Comparison of ENCODE assay signal across 12 cellular contexts in the genomic region with DNA sequence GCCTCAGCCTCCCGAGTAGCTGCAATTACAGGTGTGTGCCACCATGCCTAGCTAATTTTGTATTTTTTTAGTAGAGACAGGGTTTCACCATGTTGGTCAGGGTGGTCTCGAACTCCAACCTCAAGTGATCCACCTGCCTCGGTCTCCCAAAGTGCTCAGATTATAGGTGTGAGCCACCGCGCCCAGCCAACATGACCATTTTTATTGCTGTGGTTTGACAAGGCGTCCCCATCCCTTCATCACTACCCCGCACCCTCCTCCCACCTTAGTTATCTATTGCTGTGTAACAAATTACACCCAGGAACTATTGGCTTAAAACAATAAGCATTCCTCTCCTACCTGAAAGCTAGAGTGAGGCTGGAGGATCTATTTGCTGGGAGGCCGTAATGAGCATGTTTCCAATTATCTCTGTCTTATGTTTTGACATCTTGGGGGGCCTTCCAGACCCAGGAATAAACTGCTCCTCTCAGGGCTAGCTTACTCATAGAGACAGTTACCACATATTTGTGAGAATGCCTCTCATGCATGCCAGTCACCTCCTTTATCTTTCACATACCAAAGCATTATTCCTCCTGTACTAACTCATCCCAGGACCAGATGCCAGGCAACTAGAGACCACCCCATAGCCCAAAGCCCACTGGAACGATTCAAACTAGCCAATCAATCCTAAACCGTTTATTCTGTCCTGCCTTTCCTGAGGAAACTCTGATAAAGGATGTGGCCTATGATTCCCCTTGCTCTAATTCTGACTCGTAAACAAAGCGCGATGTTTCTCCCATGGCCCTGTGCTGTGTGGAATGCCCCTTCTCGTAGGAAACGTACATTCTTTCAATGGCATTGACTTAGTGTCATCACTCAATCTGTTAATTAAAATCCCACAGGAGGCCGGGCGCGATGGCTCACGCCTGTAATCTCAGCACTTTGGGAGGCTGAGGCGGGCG. TPM values are rescaled to one million over a fixed set of nuclear protein-coding genes. Genes with fewer than 3 reads are reported as not detected.
DNase-seq lines count a peak whose midpoint lies in the region; ATAC-seq and TF ChIP-seq lines count a peak whose summit lies in the region.
"Had no signal": no experiment of that assay in that cellular context is flagged by ENCODE, and none has a peak within 500 bp of the region (broad histone marks: within the 10 kb centered on the region; RNA-seq: fewer than 3 reads in every experiment).

No MANE protein-coding gene starts in this region.

- H3K9me2 ChIP-seq in OCI-LY7 (ENCODE audit: insufficient read depth, low read length), result no peaks in the 10 kb centered on the region

- H3K4me3 Mint-ChIP-seq in activated naive CD8-positive, alpha-beta T cell, result no peak overlapping the region
- no peak overlapping the region for H3K4me3 Mint-ChIP-seq in activated naive CD8-positive, alpha-beta T cell treated with anti-CD3 and anti-CD28 coated beads for 36 hours

- H3K27ac ChIP-seq in subcutaneous abdominal adipose tissue (ENCODE audit: low read depth, low read length) (peak overlapping the region; percentile 19), OCI-LY7 (ENCODE audit: low read depth, low read length, poor library complexity, severe bottlenecking) (no peak overlapping the region)

- H3K4me2 ChIP-seq in OCI-LY7 (ENCODE audit: low read length), result no peak overlapping the region

- H2AFZ ChIP-seq in OCI-LY7 (ENCODE audit: low read length), result no peak overlapping the region

- DNase-seq in activated naive CD8-positive, alpha-beta T cell treated with anti-CD3 and anti-CD28 coated beads for 36 hours, result no peak
- peak; percentile 76 for DNase-seq in fibroblast of villous mesenchyme (ENCODE audit: low read depth)
- no peak for DNase-seq in OCI-LY7 (ENCODE audit: low spot score)
- no peak for DNase-seq in HT-29 (ENCODE audit: low spot score)
- DNase-seq in NCI-H82 treated with DMSO at 0.1 percent for 48 hours (lab: John Stamatoyannopoulos, UW; ENCODE audit: unreplicated experiment), result no peak
- DNase-seq: activated CD4-positive, alpha-beta T cell treated with anti-CD3 and anti-CD28 coated beads for 48 hours; Kasumi-1; stimulated activated CD8-positive, alpha-beta memory T cell treated with anti-CD3 and anti-CD28 coated beads, Interleukin-4, amount 100 ng/mL, for 48 hours had no signal

- TF ChIP-seq CTCF in fibroblast of villous mesenchyme (IDR thresholded peaks at IDR 0.05; ENCODE audit: insufficient read depth, low read depth, low read length) (no peak), OCI-LY7 (conservative IDR thresholded peaks at IDR 0.05; ENCODE audit: low read length) (no peak)

- H3K36me3 ChIP-seq in subcutaneous abdominal adipose tissue (ENCODE audit: control insufficient read depth in 5 of 5, insufficient read depth in 5 of 5, low read length in 5 of 5), result peaks cover 6 to 25% (median 20%) of the 10 kb centered on the region in 5 donors
- peaks cover 53% of the 10 kb centered on the region for H3K36me3 ChIP-seq in OCI-LY7 (ENCODE audit: insufficient read depth, low read length)

- POLR2A ChIA-PET in OCI-LY7 (lab: Charles Lee), result no interaction called here

- H3K27ac Mint-ChIP-seq in activated naive CD8-positive, alpha-beta T cell, result peak overlapping the region; percentile 35
- H3K27ac Mint-ChIP-seq in activated naive CD8-positive, alpha-beta T cell treated with anti-CD3 and anti-CD28 coated beads for 36 hours, result no peak overlapping the region

- no peaks in the 10 kb centered on the region for H3K79me2 ChIP-seq in OCI-LY7 (ENCODE audit: insufficient read depth, low read depth, low read length)

- intact Hi-C loops in OCI-LY7 (cut with micrococcal nuclease; ENCODE audit: unreplicated experiment), result loop anchor here (5.0 kb wide), 1 partner anchor 47 kb away; a partner anchor contains a TSS

- no peaks in the 10 kb centered on the region for H3K9me3 Mint-ChIP-seq in activated naive CD8-positive, alpha-beta T cell (ENCODE audit: low read depth)
- no peaks in the 10 kb centered on the region for H3K9me3 Mint-ChIP-seq in activated naive CD8-positive, alpha-beta T cell treated with anti-CD3 and anti-CD28 coated beads for 36 hours

- H3K27me3 ChIP-seq in subcutaneous abdominal adipose tissue (ENCODE audit: control insufficient read depth in 5 of 5, insufficient read depth in 4 of 5, low read length in 5 of 5), result no peaks in the 10 kb centered on the region
- H3K27me3 ChIP-seq: right atrium auricular region had no signal

- CTCF ChIA-PET in OCI-LY7 (lab: Charles Lee; ENCODE audit: unreplicated experiment), result no interaction called here

- H4K20me1 ChIP-seq in OCI-LY7 (ENCODE audit: insufficient read depth, low read length), result peaks cover 6% of the 10 kb centered on the region; the same call in 1 of the 2 replicates

- no peaks in the 10 kb centered on the region for H3K9me3 ChIP-seq in subcutaneous abdominal adipose tissue (ENCODE audit: control insufficient read depth in 5 of 5, low read length in 5 of 5)
- no peaks in the 10 kb centered on the region for H3K9me3 ChIP-seq in OCI-LY7 (ENCODE audit: low read length)
- H3K9me3 ChIP-seq: right atrium auricular region had no signal

- ATAC-seq in SK-N-SH treated with all-trans-retinoic acid at 6 μM for 48 hours, result peak; percentile 53

- H3K4me1 ChIP-seq in subcutaneous abdominal adipose tissue (ENCODE audit: control insufficient read depth in 5 of 5, insufficient read depth in 5 of 5, low read length in 5 of 5) (peaks cover 3 to 18% (median 11%) of the 10 kb centered on the region in 5 donors), OCI-LY7 (ENCODE audit: insufficient read depth, low read length, poor library complexity, severe bottlenecking) (peaks cover 16% of the 10 kb centered on the region)

- H3K9ac ChIP-seq in subcutaneous abdominal adipose tissue (ENCODE audit: low read length in 5 of 5), result no peak overlapping the region

- no TSS peak for BruUV-seq in OCI-LY7 (replicated peaks; lab: Mats Ljungman, UMichigan)

- H3K27me3 Mint-ChIP-seq in activated naive CD8-positive, alpha-beta T cell, result no peaks in the 10 kb centered on the region
- no peaks in the 10 kb centered on the region for H3K27me3 Mint-ChIP-seq in activated naive CD8-positive, alpha-beta T cell treated with anti-CD3 and anti-CD28 coated beads for 36 hours

- H3K36me3 Mint-ChIP-seq in activated naive CD8-positive, alpha-beta T cell, result no peaks in the 10 kb centered on the region
- H3K36me3 Mint-ChIP-seq in activated naive CD8-positive, alpha-beta T cell treated with anti-CD3 and anti-CD28 coated beads for 36 hours, result peaks cover 20% of the 10 kb centered on the region

- H3K4me3 ChIP-seq in fibroblast of villous mesenchyme (ENCODE audit: low read depth, low read length), result no peak overlapping the region
- no peak overlapping the region for H3K4me3 ChIP-seq in subcutaneous abdominal adipose tissue (ENCODE audit: low read depth in 1 of 5, low read length in 5 of 5)
- no peak overlapping the region for H3K4me3 ChIP-seq in OCI-LY7 (ENCODE audit: low read depth, low read length, poor library complexity, severe bottlenecking)
- H3K4me3 ChIP-seq: right atrium auricular region had no signal

- peaks cover 16% of the 10 kb centered on the region for H3K4me1 Mint-ChIP-seq in activated naive CD8-positive, alpha-beta T cell (ENCODE audit: low read depth)
- peaks cover 17% of the 10 kb centered on the region for H3K4me1 Mint-ChIP-seq in activated naive CD8-positive, alpha-beta T cell treated with anti-CD3 and anti-CD28 coated beads for 36 hours

TF ChIP-seq in SK-N-SH treated with all-trans-retinoic acid at 6 μM for 48 hours, 23 proteins besides CTCF, POLR2A, EP300 and RAD21 (continues in another document):
- TF ChIP-seq, protein P1, sequence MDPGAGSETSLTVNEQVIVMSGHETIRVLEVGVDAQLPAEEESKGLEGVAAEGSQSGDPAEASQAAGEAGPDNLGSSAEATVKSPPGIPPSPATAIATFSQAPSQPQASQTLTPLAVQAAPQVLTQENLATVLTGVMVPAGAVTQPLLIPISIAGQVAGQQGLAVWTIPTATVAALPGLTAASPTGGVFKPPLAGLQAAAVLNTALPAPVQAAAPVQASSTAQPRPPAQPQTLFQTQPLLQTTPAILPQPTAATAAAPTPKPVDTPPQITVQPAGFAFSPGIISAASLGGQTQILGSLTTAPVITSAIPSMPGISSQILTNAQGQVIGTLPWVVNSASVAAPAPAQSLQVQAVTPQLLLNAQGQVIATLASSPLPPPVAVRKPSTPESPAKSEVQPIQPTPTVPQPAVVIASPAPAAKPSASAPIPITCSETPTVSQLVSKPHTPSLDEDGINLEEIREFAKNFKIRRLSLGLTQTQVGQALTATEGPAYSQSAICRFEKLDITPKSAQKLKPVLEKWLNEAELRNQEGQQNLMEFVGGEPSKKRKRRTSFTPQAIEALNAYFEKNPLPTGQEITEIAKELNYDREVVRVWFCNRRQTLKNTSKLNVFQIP (CRISPR knock-in tag; IDR thresholded peaks at IDR 0.05; ENCODE audit: borderline replicate concordance, low read depth), result no peak

RNA-seq across cellular contexts. Expression of a gene that starts 19.4 kb away (rescaled TPM):
- 100 to 1,000 TPM; 339 to 357 TPM for total RNA-seq in activated naive CD8-positive, alpha-beta T cell treated with anti-CD3 and anti-CD28 coated beads for 36 hours
- total RNA-seq in fibroblast of villous mesenchyme (65.4 and 73.8 TPM in 2 replicates), OCI-LY7 (2022) (246 and 253 TPM in 2 replicates)
- total RNA-seq in OCI-LY7 (2014; rRNA removed; shearing (Covaris generic)), result 155 and 199 TPM in 2 replicates
- 104 and 118 TPM in 2 replicates for total RNA-seq in HT-29 (2014; rRNA removed; shearing (Covaris generic))

RNA-seq across cellular contexts. Expression of a gene that starts 30.1 kb away (rescaled TPM):
- total RNA-seq in activated naive CD8-positive, alpha-beta T cell treated with anti-CD3 and anti-CD28 coated beads for 36 hours, result 10 to 100 TPM; 23.4 to 28.8 TPM
- 1.3 and 2.2 TPM in 2 replicates for total RNA-seq in fibroblast of villous mesenchyme
- 2.3 and 2.5 TPM in 2 replicates for total RNA-seq in OCI-LY7 (2014; rRNA removed; shearing (Covaris generic))
- total RNA-seq in OCI-LY7 (2022), result 11.5 and 14.6 TPM in 2 replicates
- not detected in 2 replicates for total RNA-seq in HT-29 (2014; rRNA removed; shearing (Covaris generic))

RNA-seq across cellular contexts. Expression of a gene that starts 48.1 kb away (rescaled TPM):
- total RNA-seq in activated naive CD8-positive, alpha-beta T cell treated with anti-CD3 and anti-CD28 coated beads for 36 hours, result 100 to 1,000 TPM; 498 to 502 TPM
- total RNA-seq in fibroblast of villous mesenchyme (302 and 350 TPM in 2 replicates), OCI-LY7 (2022) (374 and 426 TPM in 2 replicates)
- total RNA-seq in OCI-LY7 (2014; rRNA removed; shearing (Covaris generic)), result 378 and 419 TPM in 2 replicates
- total RNA-seq in HT-29 (2014; rRNA removed; shearing (Covaris generic)), result 212 and 262 TPM in 2 replicates

RNA-seq across cellular contexts. Expression of a gene that starts 48.4 kb away (rescaled TPM):
- 10 to 100 TPM; 67.0 to 78.8 TPM for total RNA-seq in activated naive CD8-positive, alpha-beta T cell treated with anti-CD3 and anti-CD28 coated beads for 36 hours
- total RNA-seq in fibroblast of villous mesenchyme (23.5 and 27.6 TPM in 2 replicates), OCI-LY7 (2022) (59.0 and 65.0 TPM in 2 replicates)
- total RNA-seq in OCI-LY7 (2014; rRNA removed; shearing (Covaris generic)), result 20.4 and 39.0 TPM in 2 replicates
- 19.5 and 20.9 TPM in 2 replicates for total RNA-seq in HT-29 (2014; rRNA removed; shearing (Covaris generic))
